8 cellular contexts compared by ENCODE assay signal in the genomic region with DNA sequence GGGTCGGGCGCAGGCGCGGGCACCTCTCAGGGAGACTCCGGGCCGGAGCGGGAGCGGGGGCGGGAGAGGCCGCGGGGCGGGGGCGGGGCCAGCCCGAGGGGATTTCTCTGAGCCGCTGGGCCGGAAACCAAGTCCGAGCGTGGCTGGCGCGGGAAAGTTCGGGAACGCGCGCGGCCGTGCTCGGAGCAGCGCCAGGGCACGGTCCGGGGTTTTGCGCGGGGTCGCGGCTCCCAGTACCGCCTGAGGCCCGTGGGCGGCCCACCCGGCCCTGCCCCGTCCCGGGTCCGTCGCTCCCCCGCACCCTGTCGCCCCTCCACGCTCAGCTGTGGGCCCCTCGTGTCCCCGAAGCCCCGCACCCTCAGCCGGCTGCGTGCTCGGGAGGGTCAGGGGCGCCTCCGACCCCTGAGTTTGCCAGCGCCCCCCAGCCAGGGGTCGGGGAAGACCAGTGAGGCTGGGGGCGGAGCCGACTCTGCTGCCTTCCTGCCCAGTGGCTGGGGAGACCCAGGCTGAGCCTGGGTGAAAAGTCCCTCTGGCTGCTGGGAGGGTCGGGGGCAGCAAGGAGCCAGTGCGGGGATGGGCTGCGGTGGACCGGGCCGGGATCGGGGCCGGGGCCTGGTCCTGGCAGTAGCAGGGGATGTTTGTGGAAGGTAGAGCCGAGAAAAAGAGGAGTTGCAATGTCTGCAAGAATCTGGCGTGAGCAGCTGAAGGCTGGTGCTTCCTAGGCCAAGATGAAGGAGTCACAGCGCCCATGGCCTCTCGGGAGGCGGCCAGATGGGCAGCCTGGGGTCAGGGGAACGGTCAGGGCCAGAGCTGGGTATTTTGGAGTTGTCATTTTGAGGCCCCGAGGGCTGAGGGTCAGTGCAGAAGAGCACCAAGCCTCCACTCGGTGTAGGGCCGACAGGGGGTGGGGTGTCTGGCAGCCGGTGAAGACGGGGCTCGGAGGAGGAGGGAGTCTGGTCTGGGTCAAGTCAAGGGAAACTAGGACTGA. TPM values are rescaled to one million over a fixed set of nuclear protein-coding genes. Genes with fewer than 3 reads are reported as not detected.
DNase-seq lines count a peak whose midpoint lies in the region; ATAC-seq and TF ChIP-seq lines count a peak whose summit lies in the region.

No MANE protein-coding gene starts in this region.

- no peak overlapping the region for H4K8ac ChIP-seq in neuronal stem cell (ENCODE audit: low read depth, low read length)

- H3K4me1 ChIP-seq in neuronal stem cell (ENCODE audit: control insufficient read depth in 2 of 2, insufficient read depth in 1 of 2, low read depth in 1 of 2, low read length in 2 of 2): peaks cover 5 to 9% of the 10 kb centered on the region in 2 donors

- H4K91ac ChIP-seq in neuronal stem cell (ENCODE audit: low read depth, low read length, poor library complexity): peak overlapping the region; percentile 72

- H2BK12ac ChIP-seq in neuronal stem cell (ENCODE audit: low read length): no peak overlapping the region

- no peak for TF ChIP-seq CTCF in fibroblast of the aortic adventitia (IDR thresholded peaks at IDR 0.05; ENCODE audit: insufficient read depth, low read length)

- peak overlapping the region; percentile 92 for H3K23ac ChIP-seq in neuronal stem cell (ENCODE audit: low read depth, low read length, poor library complexity)

- H3K14ac ChIP-seq in neuronal stem cell (ENCODE audit: low read length): no peak overlapping the region

- peak overlapping the region; percentile 84 for H3K4ac ChIP-seq in neuronal stem cell (ENCODE audit: low read length)

- WGBS in neuronal stem cell (ENCODE audit: extremely low coverage in 2 of 2, insufficient read length in 2 of 2, insufficient replicate concordance in 1 of 2), 2 donors: no CpG with 5 or more reads among the region's 76 CpGs

- peak overlapping the region; percentile 99 for H2AFZ ChIP-seq in neuronal stem cell (ENCODE audit: low read length)

- no peaks in the 10 kb centered on the region for H3K27me3 ChIP-seq in neuronal stem cell (ENCODE audit: control insufficient read depth in 3 of 3, insufficient read depth in 3 of 3, low read depth in 1 of 3, low read length in 3 of 3)

- H2BK120ac ChIP-seq in neuronal stem cell (ENCODE audit: low read depth, low read length): no peak overlapping the region

- peak overlapping the region; percentile 98 for H3K9ac ChIP-seq in neuronal stem cell (ENCODE audit: low read depth, low read length, poor library complexity)

- H2BK15ac ChIP-seq in neuronal stem cell (ENCODE audit: low read length): no peak overlapping the region

- H3K4me3 ChIP-seq in fibroblast of the aortic adventitia (ENCODE audit: low read depth, low read length) (peak overlapping the region; percentile 77), neuronal stem cell (ENCODE audit: low read length in 2 of 2) (peak overlapping the region; percentile 86 to 92)

- no peak for TF ChIP-seq RAD21 in Ishikawa (IDR thresholded peaks at IDR 0.05; ENCODE audit: low read depth)

- peaks cover 23% of the 10 kb centered on the region for H3K79me1 ChIP-seq in neuronal stem cell (ENCODE audit: low read depth, low read length)

- peak overlapping the region; percentile 85 for H3K4me2 ChIP-seq in neuronal stem cell (ENCODE audit: insufficient read depth, low read length, poor library complexity, severe bottlenecking)

- DNase-seq in NCI-H1417 (lab: John Stamatoyannopoulos, UW) (peak in 2 of 3 experiments; percentile 57 to 66), NCI-H1417 treated with DMSO at 0.1 percent for 48 hours (lab: John Stamatoyannopoulos, UW) (no peak), fibroblast of the aortic adventitia (ENCODE audit: low read depth) (peak; percentile 20), neuronal stem cell (ENCODE audit: low spot score) (peak; percentile 36), SIG-M5 (lab: John Stamatoyannopoulos, UW) (no peak)
- DNase-seq in activated CD8-positive, alpha-beta memory T cell treated with anti-CD3 and anti-CD28 coated beads, Interleukin-2, amount 50 U/mL, for 48 hours: peak; percentile 73

- H2BK5ac ChIP-seq in neuronal stem cell (ENCODE audit: low read length): no peak overlapping the region

- peak; percentile 19 for ATAC-seq in GM21515 (IDR thresholded peaks at IDR 0.05; ENCODE audit: unreplicated experiment)

- H3K18ac ChIP-seq in neuronal stem cell (ENCODE audit: low read length): peak overlapping the region; percentile 94

- no peaks in the 10 kb centered on the region for H3K9me3 ChIP-seq in neuronal stem cell (replicated peaks in 1 of 2; ENCODE audit: control insufficient read depth in 2 of 2, insufficient read depth in 1 of 2, low read depth in 1 of 2, low read length in 2 of 2)

- TF ChIP-seq EP300 in Ishikawa (IDR thresholded peaks at IDR 0.05; ENCODE audit: borderline replicate concordance): no peak

- no peak overlapping the region for H3K27ac ChIP-seq in neuronal stem cell (replicated peaks; ENCODE audit: low read length)

- H3K36me3 ChIP-seq in neuronal stem cell (replicated peaks in 1 of 2; ENCODE audit: control insufficient read depth in 2 of 2, insufficient read depth in 2 of 2, low read length in 2 of 2): peaks cover 5 to 31% of the 10 kb centered on the region in 2 donors

- H2AK5ac ChIP-seq in neuronal stem cell (ENCODE audit: low read depth, low read length): peak overlapping the region; percentile 92

TF ChIP-seq in Ishikawa, 13 proteins besides CTCF, POLR2A, EP300 and RAD21:
- TF ChIP-seq ZBTB7A (IDR thresholded peaks at IDR 0.05; ENCODE audit: low read depth) (peak; percentile 93), YY1 (IDR thresholded peaks at IDR 0.05; ENCODE audit: low read depth) (no peak)

RNA-seq across cellular contexts. Expression of a gene that starts 0.6 kb away (rescaled TPM):
- total RNA-seq in fibroblast of the aortic adventitia (ENCODE audit: low replicate concordance): 5.6 and 7.9 TPM in 2 replicates
- 11.3 TPM for polyA plus RNA-seq in neuronal stem cell (2013, experiment 1 of 2)
- polyA plus RNA-seq in neuronal stem cell (2013, experiment 2 of 2): 11.0 TPM

RNA-seq across cellular contexts. Expression of a gene that starts 20.8 kb away (rescaled TPM):
- total RNA-seq in fibroblast of the aortic adventitia (ENCODE audit: low replicate concordance): 83.0 and 248 TPM in 2 replicates
- polyA plus RNA-seq in neuronal stem cell (2013, experiment 1 of 2): 289 TPM
- polyA plus RNA-seq in neuronal stem cell (2013, experiment 2 of 2): 288 TPM

RNA-seq across cellular contexts. Expression of a gene that starts 34.8 kb away (rescaled TPM):
- total RNA-seq in fibroblast of the aortic adventitia (ENCODE audit: low replicate concordance): 0.81 TPM in 1 of 2 replicates, not detected in the other
- 3.6 TPM for polyA plus RNA-seq in neuronal stem cell (2013, experiment 1 of 2)
- polyA plus RNA-seq in neuronal stem cell (2013, experiment 2 of 2): 3.2 TPM

RNA-seq across cellular contexts. Expression of a gene that starts 37.7 kb away (rescaled TPM):
- 28.7 and 83.2 TPM in 2 replicates for total RNA-seq in fibroblast of the aortic adventitia (ENCODE audit: low replicate concordance)
- 230 TPM for polyA plus RNA-seq in neuronal stem cell (2013, experiment 1 of 2)
- polyA plus RNA-seq in neuronal stem cell (2013, experiment 2 of 2): 218 TPM

RNA-seq across cellular contexts. Expression of a gene that starts 44.6 kb away (rescaled TPM):
- total RNA-seq in fibroblast of the aortic adventitia (ENCODE audit: low replicate concordance): 1.1 and 1.3 TPM in 2 replicates
- 0.42 TPM for polyA plus RNA-seq in neuronal stem cell (2013, experiment 1 of 2)
- polyA plus RNA-seq in neuronal stem cell (2013, experiment 2 of 2): 0.44 TPM

Comparison
In these comparisons a context has a peak if more than half of its experiments do, and no peak if none do; other contexts are left out.
1. DNase-seq: peak in NCI-H1417 (2 of 3), activated CD8-positive, alpha-beta memory T cell treated with anti-CD3 and anti-CD28 coated beads, Interleukin-2, amount 50 U/mL, for 48 hours (single experiment), fibroblast of the aortic adventitia (single experiment) and neuronal stem cell (single experiment); none in NCI-H1417 treated with DMSO at 0.1 percent for 48 hours (single experiment) and SIG-M5 (single experiment).